ENCODE assay signal across 23 cellular contexts in the genomic region with DNA sequence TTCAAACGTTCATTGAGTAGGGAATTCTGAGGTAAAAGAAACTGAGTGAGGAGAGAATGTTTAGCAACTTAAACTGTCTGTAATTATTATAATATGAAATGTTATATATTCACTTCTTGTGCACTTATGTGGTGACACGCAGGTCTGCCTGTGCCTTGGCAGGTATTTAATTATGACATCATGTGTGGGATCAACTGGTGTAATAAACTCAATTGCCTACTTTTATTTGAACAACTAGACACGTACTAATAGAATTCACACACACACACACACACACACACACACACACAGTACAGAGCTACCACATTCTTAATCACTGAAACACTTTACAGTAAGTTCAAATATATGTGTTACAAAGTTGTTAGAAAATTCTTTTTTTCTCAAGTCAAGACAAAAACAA. TPM values are rescaled to one million over a fixed set of nuclear protein-coding genes. Genes with fewer than 3 reads are reported as not detected.
DNase-seq lines count a peak whose midpoint lies in the region; ATAC-seq and TF ChIP-seq lines count a peak whose summit lies in the region.
"Had no signal": no experiment of that assay in that cellular context is flagged by ENCODE, and none has a peak within 500 bp of the region (broad histone marks: within the 10 kb centered on the region; RNA-seq: fewer than 3 reads in every experiment).

No MANE protein-coding gene starts in this region.

- CTCF ChIA-PET in mammary epithelial cell (lab: Charles Lee; ENCODE audit: low non-redundant PET): interaction anchor here (0.5 to 0.8 kb wide), 4 partner anchors 10 to 49 kb away, joined by 3 to 4 read pairs (median 3); no protein-coding TSS in a partner anchor

- intact Hi-C loops in mammary epithelial cell (cut with micrococcal nuclease): loop anchor here (1.0 kb wide), 1 partner anchor 86 kb away; no protein-coding TSS in a partner anchor

- no peaks in the 10 kb centered on the region for H3K27me3 Mint-ChIP-seq in GM23338 (ENCODE audit: insufficient read depth, low read depth, poor library complexity)

- no peaks in the 10 kb centered on the region; the same call in 2 of the 3 replicates for H3K4me1 Mint-ChIP-seq in GM23338
- H3K4me1 Mint-ChIP-seq: activated CD4-positive, alpha-beta memory T cell treated with anti-CD3 and anti-CD28 coated beads, Interleukin-2, amount 10 ng/mL, durations not matched to agents 7 days and 5 days; activated naive CD8-positive, alpha-beta T cell treated with anti-CD3 and anti-CD28 coated beads for 36 hours; IgD-negative memory B cell; naive B cell had no signal

- peaks cover 4% of the 10 kb centered on the region; the same call in 2 of the 3 replicates for H3K9me3 Mint-ChIP-seq in GM23338
- H3K9me3 Mint-ChIP-seq: activated CD4-positive, alpha-beta memory T cell treated with anti-CD3 and anti-CD28 coated beads, Interleukin-2, amount 10 ng/mL, durations not matched to agents 7 days and 5 days; activated naive CD8-positive, alpha-beta T cell treated with anti-CD3 and anti-CD28 coated beads for 36 hours; activated T-cell treated with anti-CD3 and anti-CD28 coated beads, Interleukin-2, amount 50 U/mL, for 72 hours had no signal

- H3K4me3 Mint-ChIP-seq in GM23338: no peak overlapping the region
- H3K4me3 Mint-ChIP-seq: activated CD4-positive, alpha-beta memory T cell treated with anti-CD3 and anti-CD28 coated beads, Interleukin-2, amount 10 ng/mL, durations not matched to agents 7 days and 5 days; activated naive CD8-positive, alpha-beta T cell treated with anti-CD3 and anti-CD28 coated beads for 36 hours; activated T-cell treated with anti-CD3 and anti-CD28 coated beads, Interleukin-2, amount 50 U/mL, for 72 hours; IgD-negative memory B cell; naive B cell had no signal

- in situ Hi-C loops in mammary epithelial cell (cut with MboI; ENCODE audit: low sequenced_read_pairs in 2 of 2): no loop called here

- H3K27me3 ChIP-seq in mammary epithelial cell (ENCODE audit: insufficient read depth, low read length) (no peaks in the 10 kb centered on the region), smooth muscle cell (ENCODE audit: low read depth) (no peaks in the 10 kb centered on the region), GM23338 (ENCODE audit: insufficient read depth) (no peaks in the 10 kb centered on the region)
- H3K27me3 ChIP-seq: cardiac muscle cell, spleen, testis had no signal

- H3K9ac ChIP-seq in mammary epithelial cell (ENCODE audit: insufficient read depth, low read length) (peak overlapping the region; percentile 66), smooth muscle cell (ENCODE audit: low read depth) (no peak overlapping the region)
- H3K9ac ChIP-seq: BLaER1 treated with 17β-estradiol and CSF1 and Interleukin-3, amounts not matched to agents 10 nM and 100 nM had no signal

- H3K4me1 ChIP-seq in mammary epithelial cell (ENCODE audit: insufficient read depth, low read length) (peaks cover 5% of the 10 kb centered on the region), smooth muscle cell (ENCODE audit: low read depth) (no peaks in the 10 kb centered on the region), GM23338 (ENCODE audit: insufficient read depth) (no peaks in the 10 kb centered on the region)
- H3K4me1 ChIP-seq: BLaER1 treated with 17β-estradiol and CSF1 and Interleukin-3, amounts not matched to agents 10 nM and 100 nM; spleen had no signal

- H4K20me1 ChIP-seq in mammary epithelial cell (ENCODE audit: insufficient read depth, low read length) (no peaks in the 10 kb centered on the region), smooth muscle cell (ENCODE audit: low read depth) (no peaks in the 10 kb centered on the region), GM23338 (replicated peaks; ENCODE audit: insufficient read depth) (no peaks in the 10 kb centered on the region)
- H4K20me1 ChIP-seq: BLaER1 treated with 17β-estradiol and CSF1 and Interleukin-3, amounts not matched to agents 10 nM and 100 nM had no signal

- DNase-seq in NCI-H226 (peak; percentile 13), mammary epithelial cell (peak; percentile 63), glomerular visceral epithelial cell (ENCODE audit: extremely low spot score) (peak; percentile 12), smooth muscle cell (lab: John Stamatoyannopoulos, UW; ENCODE audit: unreplicated experiment) (no peak), GOT3 (lab: John Stamatoyannopoulos, UW) (no peak), GM23338 (ENCODE audit: low spot score) (no peak)
- DNase-seq in activated T-cell treated with anti-CD3 and anti-CD28 coated beads, Interleukin-2, amount 50 U/mL, for 1 hour: no peak
- DNase-seq: activated CD4-positive, alpha-beta memory T cell treated with anti-CD3 and anti-CD28 coated beads, Interleukin-2, amount 10 ng/mL, durations not matched to agents 7 days and 5 days; activated naive CD8-positive, alpha-beta T cell treated with anti-CD3 and anti-CD28 coated beads for 36 hours; activated T-cell treated with anti-CD3 and anti-CD28 coated beads, Interleukin-2, amount 50 U/mL, for 72 hours; effector CD4-positive, alpha-beta T cell; naive B cell; NCI-H748 treated with DMSO at 0.1 percent for 48 hours; spleen; WERI-Rb-1 had no signal

- no peaks in the 10 kb centered on the region for H3K79me2 ChIP-seq in mammary epithelial cell (ENCODE audit: insufficient read depth, low read length)
- H3K79me2 ChIP-seq in smooth muscle cell (ENCODE audit: low read depth): no peaks in the 10 kb centered on the region
- no peaks in the 10 kb centered on the region for H3K79me2 ChIP-seq in GM23338 (replicated peaks; ENCODE audit: insufficient read depth)

- H3K27ac Mint-ChIP-seq in GM23338: no peak overlapping the region
- H3K27ac Mint-ChIP-seq: activated CD4-positive, alpha-beta memory T cell treated with anti-CD3 and anti-CD28 coated beads, Interleukin-2, amount 10 ng/mL, durations not matched to agents 7 days and 5 days; activated naive CD8-positive, alpha-beta T cell treated with anti-CD3 and anti-CD28 coated beads for 36 hours; activated T-cell treated with anti-CD3 and anti-CD28 coated beads, Interleukin-2, amount 50 U/mL, for 72 hours; IgD-negative memory B cell; naive B cell had no signal

- peaks cover 40% of the 10 kb centered on the region for H3K36me3 Mint-ChIP-seq in GM23338 (ENCODE audit: low read depth)
- H3K36me3 Mint-ChIP-seq: activated naive CD8-positive, alpha-beta T cell treated with anti-CD3 and anti-CD28 coated beads for 36 hours; IgD-negative memory B cell; naive B cell had no signal

- H3K4me3 ChIP-seq in mammary epithelial cell (replicated peaks in 1 of 3; ENCODE audit: insufficient read depth in 1 of 3, low read depth in 2 of 3, low read length in 3 of 3) (peak overlapping the region; percentile 26 to 45 (median 26)), smooth muscle cell (no peak overlapping the region), GM23338 (no peak overlapping the region)
- H3K4me3 ChIP-seq: BLaER1 treated with 17β-estradiol and CSF1 and Interleukin-3, amounts not matched to agents 10 nM and 100 nM; cardiac muscle cell; lung; spleen; testis had no signal

- H3K27ac ChIP-seq in mammary epithelial cell (ENCODE audit: insufficient read depth, low read depth, low read length): peak overlapping the region; percentile 95
- H3K27ac ChIP-seq in smooth muscle cell (ENCODE audit: low read depth): peak overlapping the region; percentile 87
- no peak overlapping the region for H3K27ac ChIP-seq in GM23338 (ENCODE audit: low read depth)
- H3K27ac ChIP-seq: BLaER1 treated with 17β-estradiol and CSF1 and Interleukin-3, amounts not matched to agents 10 nM and 100 nM; cardiac muscle cell; spleen; testis; WERI-Rb-1 had no signal

- no peaks in the 10 kb centered on the region for H3K9me3 ChIP-seq in mammary epithelial cell (replicated peaks; ENCODE audit: insufficient read depth, low read length)
- no peaks in the 10 kb centered on the region for H3K9me3 ChIP-seq in smooth muscle cell (replicated peaks; ENCODE audit: low read depth)
- H3K9me3 ChIP-seq: BLaER1 treated with 17β-estradiol and CSF1 and Interleukin-3, amounts not matched to agents 10 nM and 100 nM; spleen; testis had no signal

- dilution Hi-C loops in mammary epithelial cell (cut with HindIII; ENCODE audit: low sequenced_read_pairs): loop anchor here (5.0 kb wide), 1 partner anchor 77 kb away; a partner anchor contains a TSS

- H2AFZ ChIP-seq in mammary epithelial cell (ENCODE audit: low read depth, low read length) (peak overlapping the region; percentile 46), smooth muscle cell (ENCODE audit: low read depth) (no peak overlapping the region), GM23338 (no peak overlapping the region)

- H3K4me2 ChIP-seq in mammary epithelial cell (ENCODE audit: insufficient read depth, low read depth, low read length): peak overlapping the region; percentile 91
- H3K4me2 ChIP-seq in smooth muscle cell: peak overlapping the region; percentile 12
- H3K4me2 ChIP-seq in GM23338: no peak overlapping the region
- H3K4me2 ChIP-seq: BLaER1 treated with 17β-estradiol and CSF1 and Interleukin-3, amounts not matched to agents 10 nM and 100 nM had no signal

- no peaks in the 10 kb centered on the region for H3K36me3 ChIP-seq in mammary epithelial cell (ENCODE audit: insufficient read depth, low read length)
- H3K36me3 ChIP-seq in smooth muscle cell (ENCODE audit: low read depth): no peaks in the 10 kb centered on the region
- H3K36me3 ChIP-seq in GM23338 (ENCODE audit: insufficient read depth): peaks cover 9% of the 10 kb centered on the region; the same call in 1 of the 2 replicates
- H3K36me3 ChIP-seq: BLaER1 treated with 17β-estradiol and CSF1 and Interleukin-3, amounts not matched to agents 10 nM and 100 nM had no signal

- no peak for ATAC-seq in GM23338
- ATAC-seq: activated T-cell treated with anti-CD3 and anti-CD28 coated beads, Interleukin-2, amount 50 U/mL, for 72 hours had no signal

- H3F3A ChIP-seq in smooth muscle cell (ENCODE audit: low read depth): no peaks in the 10 kb centered on the region
- H3F3A ChIP-seq in GM23338 (replicated peaks; ENCODE audit: low read depth): no peaks in the 10 kb centered on the region

- TF ChIP-seq CTCF in mammary epithelial cell (conservative IDR thresholded peaks at IDR 0.05 in 1 of 2, IDR thresholded peaks at IDR 0.05 in 1 of 2; ENCODE audit: extremely low read depth in 1 of 2, insufficient read depth in 1 of 2, low read depth in 1 of 2, low read length in 2 of 2) (no peak), smooth muscle cell (IDR thresholded peaks at IDR 0.05; ENCODE audit: borderline replicate concordance, insufficient read depth, poor library complexity, severe bottlenecking) (no peak), GM23338 (conservative IDR thresholded peaks at IDR 0.05; ENCODE audit: low read depth in 2 of 2) (no peak)

- TSS peak; percentile 76 for BruUV-seq in mammary epithelial cell (replicated peaks; lab: Mats Ljungman, UMichigan)

- 0% methylated on average over 3 of the region's 3 CpGs for WGBS in mammary epithelial cell (ENCODE audit: low coverage, missing lambda C conversion rate)
- WGBS in smooth muscle cell (ENCODE audit: low lambda C conversion rate): 85% methylated on average over 3 of the region's 3 CpGs

- H3K9me2 ChIP-seq in GM23338 (ENCODE audit: insufficient read depth): no peaks in the 10 kb centered on the region

RNA-seq across cellular contexts. Expression of a gene that starts 20.7 kb away (rescaled TPM):
- total RNA-seq in mammary epithelial cell: not detected
- not detected for polyA plus RNA-seq in mammary epithelial cell
- not detected for polyA minus RNA-seq in mammary epithelial cell
- total RNA-seq in smooth muscle cell: not detected in 2 replicates
- not detected in 2 replicates for polyA plus RNA-seq in smooth muscle cell
- not detected in 2 replicates for total RNA-seq in GM23338 (2014; rRNA removed; shearing (Covaris generic))
- polyA plus RNA-seq in GM23338 (2016; fragmentation: Nextera tagmentation; extraction: Ambion mirVana): not detected in 2 replicates
- total RNA-seq: activated CD4-positive, alpha-beta memory T cell treated with anti-CD3 and anti-CD28 coated beads, Interleukin-2, amount 10 ng/mL, durations not matched to agents 7 days and 5 days; activated naive CD8-positive, alpha-beta T cell treated with anti-CD3 and anti-CD28 coated beads for 36 hours; activated T-cell treated with anti-CD3 and anti-CD28 coated beads, Interleukin-2, amount 50 U/mL, for 72 hours; cardiac muscle cell; frontal cortex; H1; lung; RPMI7951; spleen had no signal
- polyA plus RNA-seq: H1, IgD-negative memory B cell had no signal

Comparison
In these comparisons a context has a peak if more than half of its experiments do, and no peak if none do; other contexts are left out.
1. DNase-seq: peak in NCI-H226 (single experiment), mammary epithelial cell (single experiment) and glomerular visceral epithelial cell (single experiment); none in smooth muscle cell (single experiment), GOT3 (single experiment), activated T-cell treated with anti-CD3 and anti-CD28 coated beads, Interleukin-2, amount 50 U/mL, for 1 hour (single experiment) and GM23338 (single experiment).
2. H3K4me3 ChIP-seq: peak in mammary epithelial cell (3 of 3); none in smooth muscle cell (single experiment) and GM23338 (single experiment).